ENCODE assay signal across 12 cellular contexts in genomic region chr2:200185575-200186103, GRCh38.
"Had no signal": no experiment of that assay in that cellular context is flagged by ENCODE, and none has a peak within 500 bp of the region (broad histone marks: within the 10 kb centered on the region; RNA-seq: fewer than 3 reads in every experiment).

No MANE protein-coding gene starts in this region.

- FAIRE-seq: islet of Langerhans, small intestine had no signal

- DNase-seq: activated CD4-positive, alpha-beta T cell treated with anti-CD3 and anti-CD28 coated beads, Interleukin-2, amount 50 U/mL, for 1 hour; activated T-cell treated with anti-CD3 and anti-CD28 coated beads for 4 hours; heart left ventricle; left lung; ovary; small intestine; thyroid gland had no signal

- H3K36me3 ChIP-seq: esophagus muscularis mucosa, heart left ventricle, left lung, ovary, thyroid gland, vagina had no signal

- H3K9me3 ChIP-seq: esophagus muscularis mucosa, left lung, ovary, thyroid gland, vagina had no signal

- H3K4me3 ChIP-seq: esophagus muscularis mucosa, heart left ventricle, left lung, ovary, thyroid gland, vagina had no signal

- H3K27me3 ChIP-seq: esophagus muscularis mucosa, left lung, ovary, thyroid gland, vagina had no signal

- H3K27ac ChIP-seq: esophagus muscularis mucosa, heart left ventricle, left lung, ovary, thyroid gland had no signal

- ATAC-seq: activated T-helper 17 cell treated with anti-CD3 and anti-CD28 coated beads, Interleukin-2, amount 50 U/mL, for 72 hours; heart left ventricle; left lung; natural killer cell treated with Interleukin-12 subunit alpha and Interleukin-12 subunit beta and Interleukin-15 and Interleukin-18, amount 100 ng/mL, for 72 hours had no signal

- H3K4me1 ChIP-seq: esophagus muscularis mucosa, heart left ventricle, left lung, thyroid gland had no signal
